1 cellular context compared by ENCODE assay signal in genomic region chr14:53979141-53979673, GRCh38.
TF ChIP-seq lines count a peak whose summit lies in the region.

No MANE protein-coding gene starts in this region.

TF ChIP-seq in WTC11, 78 proteins besides CTCF, POLR2A, EP300 and RAD21 (continued from another document):
- no peak for TF ChIP-seq ZNF396 (CRISPR knock-in tag; IDR thresholded peaks at IDR 0.05; ENCODE audit: borderline replicate concordance)
- TF ChIP-seq, protein P1, sequence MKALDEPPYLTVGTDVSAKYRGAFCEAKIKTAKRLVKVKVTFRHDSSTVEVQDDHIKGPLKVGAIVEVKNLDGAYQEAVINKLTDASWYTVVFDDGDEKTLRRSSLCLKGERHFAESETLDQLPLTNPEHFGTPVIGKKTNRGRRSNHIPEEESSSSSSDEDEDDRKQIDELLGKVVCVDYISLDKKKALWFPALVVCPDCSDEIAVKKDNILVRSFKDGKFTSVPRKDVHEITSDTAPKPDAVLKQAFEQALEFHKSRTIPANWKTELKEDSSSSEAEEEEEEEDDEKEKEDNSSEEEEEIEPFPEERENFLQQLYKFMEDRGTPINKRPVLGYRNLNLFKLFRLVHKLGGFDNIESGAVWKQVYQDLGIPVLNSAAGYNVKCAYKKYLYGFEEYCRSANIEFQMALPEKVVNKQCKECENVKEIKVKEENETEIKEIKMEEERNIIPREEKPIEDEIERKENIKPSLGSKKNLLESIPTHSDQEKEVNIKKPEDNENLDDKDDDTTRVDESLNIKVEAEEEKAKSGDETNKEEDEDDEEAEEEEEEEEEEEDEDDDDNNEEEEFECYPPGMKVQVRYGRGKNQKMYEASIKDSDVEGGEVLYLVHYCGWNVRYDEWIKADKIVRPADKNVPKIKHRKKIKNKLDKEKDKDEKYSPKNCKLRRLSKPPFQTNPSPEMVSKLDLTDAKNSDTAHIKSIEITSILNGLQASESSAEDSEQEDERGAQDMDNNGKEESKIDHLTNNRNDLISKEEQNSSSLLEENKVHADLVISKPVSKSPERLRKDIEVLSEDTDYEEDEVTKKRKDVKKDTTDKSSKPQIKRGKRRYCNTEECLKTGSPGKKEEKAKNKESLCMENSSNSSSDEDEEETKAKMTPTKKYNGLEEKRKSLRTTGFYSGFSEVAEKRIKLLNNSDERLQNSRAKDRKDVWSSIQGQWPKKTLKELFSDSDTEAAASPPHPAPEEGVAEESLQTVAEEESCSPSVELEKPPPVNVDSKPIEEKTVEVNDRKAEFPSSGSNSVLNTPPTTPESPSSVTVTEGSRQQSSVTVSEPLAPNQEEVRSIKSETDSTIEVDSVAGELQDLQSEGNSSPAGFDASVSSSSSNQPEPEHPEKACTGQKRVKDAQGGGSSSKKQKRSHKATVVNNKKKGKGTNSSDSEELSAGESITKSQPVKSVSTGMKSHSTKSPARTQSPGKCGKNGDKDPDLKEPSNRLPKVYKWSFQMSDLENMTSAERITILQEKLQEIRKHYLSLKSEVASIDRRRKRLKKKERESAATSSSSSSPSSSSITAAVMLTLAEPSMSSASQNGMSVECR (CRISPR knock-in tag; IDR thresholded peaks at IDR 0.05; ENCODE audit: borderline replicate concordance), result no peak
- TF ChIP-seq, protein P2, sequence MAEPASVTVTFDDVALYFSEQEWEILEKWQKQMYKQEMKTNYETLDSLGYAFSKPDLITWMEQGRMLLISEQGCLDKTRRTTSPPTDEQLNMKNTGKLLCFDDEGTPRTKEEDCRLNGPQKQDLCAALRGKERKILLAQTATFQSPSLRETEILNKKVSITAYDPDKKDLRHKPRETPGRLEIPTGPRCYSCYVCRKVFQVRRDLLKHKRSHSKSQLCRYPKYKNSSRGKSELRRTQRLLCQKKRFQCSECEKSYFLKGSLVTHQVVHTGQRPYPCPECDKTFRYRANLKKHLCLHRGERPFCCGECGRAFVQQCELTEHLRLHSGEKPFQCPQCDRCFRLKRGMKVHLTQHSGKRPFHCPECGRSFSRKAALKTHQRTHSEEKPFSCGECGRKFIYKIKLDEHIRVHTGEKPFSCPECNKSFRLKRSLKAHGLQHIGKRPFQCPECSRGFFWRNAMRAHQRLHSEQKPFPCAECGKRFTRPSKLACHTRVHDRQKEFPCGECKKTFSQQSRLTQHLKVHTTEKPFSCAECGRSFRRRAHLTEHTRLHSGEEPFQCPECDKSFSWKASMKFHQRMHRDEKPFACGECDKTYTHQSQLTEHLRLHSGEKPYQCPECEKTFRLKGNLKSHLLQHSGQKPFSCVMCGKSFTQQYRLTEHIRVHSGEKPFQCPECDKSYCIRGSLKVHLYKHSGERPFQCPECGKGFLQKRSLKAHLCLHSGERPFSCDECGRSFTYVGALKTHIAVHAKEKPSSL (CRISPR knock-in tag; conservative IDR thresholded peaks at IDR 0.05), result no peak
- TF ChIP-seq ATF6 (CRISPR knock-in tag; IDR thresholded peaks at IDR 0.05), result no peak
- TF ChIP-seq SOX15 (CRISPR knock-in tag; IDR thresholded peaks at IDR 0.05), result no peak
- TF ChIP-seq, protein P3, sequence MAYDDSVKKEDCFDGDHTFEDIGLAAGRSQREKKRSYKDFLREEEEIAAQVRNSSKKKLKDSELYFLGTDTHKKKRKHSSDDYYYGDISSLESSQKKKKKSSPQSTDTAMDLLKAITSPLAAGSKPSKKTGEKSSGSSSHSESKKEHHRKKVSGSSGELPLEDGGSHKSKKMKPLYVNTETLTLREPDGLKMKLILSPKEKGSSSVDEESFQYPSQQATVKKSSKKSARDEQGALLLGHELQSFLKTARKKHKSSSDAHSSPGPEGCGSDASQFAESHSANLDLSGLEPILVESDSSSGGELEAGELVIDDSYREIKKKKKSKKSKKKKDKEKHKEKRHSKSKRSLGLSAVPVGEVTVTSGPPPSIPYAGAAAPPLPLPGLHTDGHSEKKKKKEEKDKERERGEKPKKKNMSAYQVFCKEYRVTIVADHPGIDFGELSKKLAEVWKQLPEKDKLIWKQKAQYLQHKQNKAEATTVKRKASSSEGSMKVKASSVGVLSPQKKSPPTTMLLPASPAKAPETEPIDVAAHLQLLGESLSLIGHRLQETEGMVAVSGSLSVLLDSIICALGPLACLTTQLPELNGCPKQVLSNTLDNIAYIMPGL (CRISPR knock-in tag; IDR thresholded peaks at IDR 0.05), result no peak
- TF ChIP-seq, protein P4, sequence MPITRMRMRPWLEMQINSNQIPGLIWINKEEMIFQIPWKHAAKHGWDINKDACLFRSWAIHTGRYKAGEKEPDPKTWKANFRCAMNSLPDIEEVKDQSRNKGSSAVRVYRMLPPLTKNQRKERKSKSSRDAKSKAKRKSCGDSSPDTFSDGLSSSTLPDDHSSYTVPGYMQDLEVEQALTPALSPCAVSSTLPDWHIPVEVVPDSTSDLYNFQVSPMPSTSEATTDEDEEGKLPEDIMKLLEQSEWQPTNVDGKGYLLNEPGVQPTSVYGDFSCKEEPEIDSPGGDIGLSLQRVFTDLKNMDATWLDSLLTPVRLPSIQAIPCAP (CRISPR knock-in tag; IDR thresholded peaks at IDR 0.05), result no peak
- no peak for TF ChIP-seq FOXP4 (CRISPR knock-in tag; IDR thresholded peaks at IDR 0.05)
- TF ChIP-seq, protein P5, sequence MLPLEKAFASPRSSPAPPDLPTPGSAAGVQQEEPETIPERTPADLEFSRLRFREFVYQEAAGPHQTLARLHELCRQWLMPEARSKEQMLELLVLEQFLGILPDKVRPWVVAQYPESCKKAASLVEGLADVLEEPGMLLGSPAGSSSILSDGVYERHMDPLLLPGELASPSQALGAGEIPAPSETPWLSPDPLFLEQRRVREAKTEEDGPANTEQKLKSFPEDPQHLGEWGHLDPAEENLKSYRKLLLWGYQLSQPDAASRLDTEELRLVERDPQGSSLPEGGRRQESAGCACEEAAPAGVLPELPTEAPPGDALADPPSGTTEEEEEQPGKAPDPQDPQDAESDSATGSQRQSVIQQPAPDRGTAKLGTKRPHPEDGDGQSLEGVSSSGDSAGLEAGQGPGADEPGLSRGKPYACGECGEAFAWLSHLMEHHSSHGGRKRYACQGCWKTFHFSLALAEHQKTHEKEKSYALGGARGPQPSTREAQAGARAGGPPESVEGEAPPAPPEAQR (CRISPR knock-in tag; IDR thresholded peaks at IDR 0.05), result no peak
- TF ChIP-seq E2F4 (CRISPR knock-in tag; IDR thresholded peaks at IDR 0.05; ENCODE audit: borderline replicate concordance, low read depth), result no peak
